ENCODE assay signal across 8 cellular contexts in genomic region chr10:79981356-79981672, GRCh38. TPM values are rescaled to one million over a fixed set of nuclear protein-coding genes. Genes with fewer than 3 reads are reported as not detected.
DNase-seq lines count a peak whose midpoint lies in the region; ATAC-seq and TF ChIP-seq lines count a peak whose summit lies in the region.

No MANE protein-coding gene starts in this region.

- no peak for TF ChIP-seq CTCF in AG04450 (IDR thresholded peaks at IDR 0.05; ENCODE audit: low read depth, low read length)
- TF ChIP-seq CTCF in PC-9 (conservative IDR thresholded peaks at IDR 0.05) = no peak
- no peak for TF ChIP-seq CTCF in epithelial cell of proximal tubule (conservative IDR thresholded peaks at IDR 0.05; ENCODE audit: low read depth, low read length)

- H3K9me2 ChIP-seq in PC-9 (ENCODE audit: insufficient read depth) = no peaks in the 10 kb centered on the region

- H3K4me2 ChIP-seq in PC-9 = peak overlapping the region; percentile 84

- no peaks in the 10 kb centered on the region for H4K20me1 ChIP-seq in PC-9 (ENCODE audit: insufficient read depth)

- peaks cover 47% of the 10 kb centered on the region for H3K27me3 ChIP-seq in AG04450 (ENCODE audit: control insufficient read depth, insufficient read depth, low read length)
- H3K27me3 ChIP-seq in PC-9 (ENCODE audit: insufficient read depth, low read depth) = no peaks in the 10 kb centered on the region
- H3K27me3 ChIP-seq in naive thymus-derived CD4-positive, alpha-beta T cell (ENCODE audit: control insufficient read depth in 2 of 2, insufficient read depth in 2 of 2, low read length in 2 of 2) = no peaks in the 10 kb centered on the region

- DNase-seq in AG04450 (ENCODE audit: low read depth, low spot score) (no peak), PC-9 (no peak), epithelial cell of proximal tubule (ENCODE audit: low read depth) (no peak), DMS79 (lab: John Stamatoyannopoulos, UW) (no peak), iPS-NIHi11 (ENCODE audit: low spot score) (no peak), NCI-H128 (lab: John Stamatoyannopoulos, UW; ENCODE audit: unreplicated experiment) (no peak), amniotic stem cell (lab: John Stamatoyannopoulos, UW) (no peak)
- no peak for DNase-seq in naive thymus-derived CD4-positive, alpha-beta T cell

- POLR2A ChIA-PET in AG04450 (lab: Yijun Ruan, JAX) = no interaction called here
- POLR2A ChIA-PET in PC-9 (lab: Charles Lee; ENCODE audit: unreplicated experiment) = no interaction called here
- POLR2A ChIA-PET in naive thymus-derived CD4-positive, alpha-beta T cell (lab: Charles Lee) = no interaction called here

- H3K9me3 ChIP-seq in AG04450 (ENCODE audit: control insufficient read depth, insufficient read depth, low read length) = no peaks in the 10 kb centered on the region
- H3K9me3 ChIP-seq in PC-9 (ENCODE audit: insufficient read depth, low read depth) = no peaks in the 10 kb centered on the region
- peaks cover 0 to 4% (median 0%) of the 10 kb centered on the region in 3 experiments for H3K9me3 ChIP-seq in naive thymus-derived CD4-positive, alpha-beta T cell (ENCODE audit: control insufficient read depth in 2 of 3, low read length in 3 of 3)

- H3K79me2 ChIP-seq in PC-9 (ENCODE audit: low read depth) = no peaks in the 10 kb centered on the region

- peaks cover 0 to 13% (median 7%) of the 10 kb centered on the region in 11 donors for H3K9me3 Mint-ChIP-seq in naive thymus-derived CD4-positive, alpha-beta T cell

- peak overlapping the region in 8 of 10 donors; percentile 3 to 69 (median 56) for H3K4me3 Mint-ChIP-seq in naive thymus-derived CD4-positive, alpha-beta T cell

- intact Hi-C loops in PC-9 (cut with micrococcal nuclease; ENCODE audit: unreplicated experiment) = loop anchor here (2.0 kb wide), 2 partner anchors 33 to 77 kb away; partner anchors contain the start of gene SFTPD
- intact Hi-C loops in naive thymus-derived CD4-positive, alpha-beta T cell (cut with micrococcal nuclease) = no loop called here

- peaks cover 20% of the 10 kb centered on the region for H3K4me1 ChIP-seq in PC-9 (replicated peaks; ENCODE audit: insufficient read depth)
- no peaks in the 10 kb centered on the region for H3K4me1 ChIP-seq in naive thymus-derived CD4-positive, alpha-beta T cell (ENCODE audit: control insufficient read depth in 2 of 2, insufficient read depth in 2 of 2, low read length in 2 of 2)

- BruUV-seq in PC-9 (replicated peaks; lab: Mats Ljungman, UMichigan) = no TSS peak

- ATAC-seq in naive thymus-derived CD4-positive, alpha-beta T cell = peak; percentile 14

- peaks cover 0 to 4% (median 0%) of the 10 kb centered on the region in 5 donors for H3K36me3 Mint-ChIP-seq in naive thymus-derived CD4-positive, alpha-beta T cell

- peaks cover 59 to 77% (median 74%) of the 10 kb centered on the region in 5 donors for H3K27me3 Mint-ChIP-seq in naive thymus-derived CD4-positive, alpha-beta T cell

- peak overlapping the region; percentile 54 for H3K4me3 ChIP-seq in AG04450 (ENCODE audit: low read depth, low read length)
- H3K4me3 ChIP-seq in PC-9 = peak overlapping the region; percentile 88
- peak overlapping the region; percentile 72 for H3K4me3 ChIP-seq in epithelial cell of proximal tubule (ENCODE audit: low read depth, low read length)
- H3K4me3 ChIP-seq in naive thymus-derived CD4-positive, alpha-beta T cell (ENCODE audit: low read length) = no peak overlapping the region

- H3K36me3 ChIP-seq in PC-9 (ENCODE audit: low read depth) = no peaks in the 10 kb centered on the region
- H3K36me3 ChIP-seq in naive thymus-derived CD4-positive, alpha-beta T cell (ENCODE audit: control insufficient read depth in 2 of 3, insufficient read depth in 3 of 3, low read length in 3 of 3) = no peaks in the 10 kb centered on the region

- peak overlapping the region; percentile 93 for H2AFZ ChIP-seq in PC-9

- peaks cover 5 to 12% (median 8%) of the 10 kb centered on the region in 7 donors for H3K4me1 Mint-ChIP-seq in naive thymus-derived CD4-positive, alpha-beta T cell

- H3K27ac ChIP-seq in AG04450 (ENCODE audit: low read depth, low read length) = no peak overlapping the region
- H3K27ac ChIP-seq in PC-9 = no peak overlapping the region
- no peak overlapping the region for H3K27ac ChIP-seq in naive thymus-derived CD4-positive, alpha-beta T cell (ENCODE audit: low read depth, low read length)

- peaks cover 6% of the 10 kb centered on the region for H3F3A ChIP-seq in PC-9 (ENCODE audit: insufficient read depth, low read depth)

- H3K27ac Mint-ChIP-seq in naive thymus-derived CD4-positive, alpha-beta T cell = no peak overlapping the region

- CTCF ChIA-PET in AG04450 (lab: Charles Lee) = no interaction called here
- CTCF ChIA-PET in PC-9 (lab: Charles Lee) = no interaction called here
- CTCF ChIA-PET in naive thymus-derived CD4-positive, alpha-beta T cell (lab: Charles Lee) = no interaction called here

RNA-seq across cellular contexts. Expression of gene SFTPD, which starts 32.4 kb away (rescaled TPM):
- polyA plus RNA-seq in AG04450 (2011; rRNA removed) = not detected in 2 replicates
- polyA minus RNA-seq in AG04450 (2011; rRNA and poly(A)+ RNA removed) = not detected in 2 replicates
- total RNA-seq in PC-9 (2021) = 1.5 TPM in 1 of 2 replicates, not detected in the other
- total RNA-seq in epithelial cell of proximal tubule = not detected in 2 replicates
- under 1 TPM in 1 of 5 experiments, not detected in 4; 0.59 TPM for total RNA-seq in naive thymus-derived CD4-positive, alpha-beta T cell
- polyA plus RNA-seq in naive thymus-derived CD4-positive, alpha-beta T cell = not detected
